ENCODE assay signal across 19 cellular contexts in genomic region chr10:49138361-49138891, GRCh38. TPM values are rescaled to one million over a fixed set of nuclear protein-coding genes. Genes with fewer than 3 reads are reported as not detected.
DNase-seq lines count a peak whose midpoint lies in the region; ATAC-seq, FAIRE-seq and TF ChIP-seq lines count a peak whose summit lies in the region.
"Had no signal": no experiment of that assay in that cellular context is flagged by ENCODE, and none has a peak within 500 bp of the region (broad histone marks: within the 10 kb centered on the region; RNA-seq: fewer than 3 reads in every experiment).

No MANE protein-coding gene starts in this region.

- H3K4me3 ChIP-seq in astrocyte (ENCODE audit: insufficient read depth, low read depth, low read length) (no peak overlapping the region), right cardiac atrium (ENCODE audit: low read length) (no peak overlapping the region)
- H3K4me3 ChIP-seq: GM23338 had no signal

- peaks cover 26% of the 10 kb centered on the region for H3K4me1 Mint-ChIP-seq in astrocyte (ENCODE audit: low read depth, unreplicated experiment)
- H3K4me1 Mint-ChIP-seq: activated naive CD4-positive, alpha-beta T cell treated with anti-CD3 and anti-CD28 coated beads, Interleukin-2, amount 50 U/mL, for 24 hours had no signal

- 70% methylated on average over 7 of the region's 7 CpGs for WGBS in right cardiac atrium

- no peak overlapping the region for H3K4me3 Mint-ChIP-seq in astrocyte (ENCODE audit: unreplicated experiment)
- H3K4me3 Mint-ChIP-seq: activated naive CD4-positive, alpha-beta T cell treated with anti-CD3 and anti-CD28 coated beads, Interleukin-2, amount 50 U/mL, for 24 hours; GM23338; stimulated activated effector memory CD8-positive, alpha-beta T cell treated with anti-CD3 and anti-CD28 coated beads, Interleukin-12 subunit alpha, Interleukin-12 subunit beta, amount 100 ng/mL, for 72 hours had no signal

- intact Hi-C loops in right cardiac atrium (cut with DNase I) = no loop called here

- H3K9me3 Mint-ChIP-seq in astrocyte (ENCODE audit: unreplicated experiment) = no peaks in the 10 kb centered on the region
- H3K9me3 Mint-ChIP-seq: activated naive CD4-positive, alpha-beta T cell treated with anti-CD3 and anti-CD28 coated beads, Interleukin-2, amount 50 U/mL, for 24 hours; stimulated activated effector memory CD8-positive, alpha-beta T cell treated with anti-CD3 and anti-CD28 coated beads, Interleukin-12 subunit alpha, Interleukin-12 subunit beta, amount 100 ng/mL, for 72 hours had no signal

- H3K27me3 ChIP-seq in astrocyte (ENCODE audit: insufficient read depth, low read length) = no peaks in the 10 kb centered on the region
- no peaks in the 10 kb centered on the region for H3K27me3 ChIP-seq in right cardiac atrium (ENCODE audit: control insufficient read depth, insufficient read depth)

- peak overlapping the region; percentile 29 for H3K27ac Mint-ChIP-seq in astrocyte (ENCODE audit: unreplicated experiment)
- H3K27ac Mint-ChIP-seq: activated naive CD4-positive, alpha-beta T cell treated with anti-CD3 and anti-CD28 coated beads, Interleukin-2, amount 50 U/mL, for 24 hours; GM23338; stimulated activated effector memory CD8-positive, alpha-beta T cell treated with anti-CD3 and anti-CD28 coated beads, Interleukin-12 subunit alpha, Interleukin-12 subunit beta, amount 100 ng/mL, for 72 hours had no signal

- H3K36me3 Mint-ChIP-seq in astrocyte (ENCODE audit: low read depth, unreplicated experiment) = no peaks in the 10 kb centered on the region
- H3K36me3 Mint-ChIP-seq: activated naive CD4-positive, alpha-beta T cell treated with anti-CD3 and anti-CD28 coated beads, Interleukin-2, amount 50 U/mL, for 24 hours; stimulated activated effector memory CD8-positive, alpha-beta T cell treated with anti-CD3 and anti-CD28 coated beads, Interleukin-12 subunit alpha, Interleukin-12 subunit beta, amount 100 ng/mL, for 72 hours had no signal

- H3K4me2 ChIP-seq in astrocyte (ENCODE audit: low read length) = peak overlapping the region; percentile 78
- H3K4me2 ChIP-seq: GM23338 had no signal

- H3K4me1 ChIP-seq in astrocyte (ENCODE audit: insufficient read depth, low read length) = peaks cover 40% of the 10 kb centered on the region
- H3K4me1 ChIP-seq in right cardiac atrium (ENCODE audit: control insufficient read depth, insufficient read depth, low read length) = peaks cover 9% of the 10 kb centered on the region

- TF ChIP-seq CTCF in astrocyte (IDR thresholded peaks at IDR 0.05; ENCODE audit: insufficient read depth, low read depth, low read length) = no peak

- no peaks in the 10 kb centered on the region for H3K36me3 ChIP-seq in astrocyte (ENCODE audit: insufficient read depth, low read length)

- FAIRE-seq in astrocyte (lab: Jason Lieb, UNC) = no peak

- H3K9me3 ChIP-seq in astrocyte (ENCODE audit: insufficient read depth, low read depth, low read length) = no peaks in the 10 kb centered on the region
- no peaks in the 10 kb centered on the region for H3K9me3 ChIP-seq in right cardiac atrium (ENCODE audit: control insufficient read depth, low read length)

- H3K27ac ChIP-seq in astrocyte (ENCODE audit: low read depth, low read length) (peak overlapping the region; percentile 98), right cardiac atrium (ENCODE audit: low read length) (no peak overlapping the region)
- H3K27ac ChIP-seq: RWPE1 had no signal

- no peak overlapping the region for H2AFZ ChIP-seq in astrocyte (ENCODE audit: low read depth, low read length)

- H3K79me2 ChIP-seq in astrocyte (ENCODE audit: insufficient read depth, low read length) = no peaks in the 10 kb centered on the region

- DNase-seq in GM03348 (ENCODE audit: low spot score) (peak; percentile 74), astrocyte (ENCODE audit: low read depth) (peak; percentile 60), right cardiac atrium (peak; percentile 35 to 80 (median 69)), stromal cell of bone marrow (ENCODE audit: low read depth) (peak; percentile 92), NCI-H1694 treated with DMSO at 0.1 percent for 48 hours (lab: John Stamatoyannopoulos, UW) (no peak), NCI-H187 (lab: John Stamatoyannopoulos, UW) (no peak), SIG-M5 treated with dmso at 0.1 percent for 504 hours (lab: John Stamatoyannopoulos, UW; ENCODE audit: unreplicated experiment) (no peak)
- no peak for DNase-seq in stimulated activated naive CD4-positive, alpha-beta T cell treated with Interleukin-2 at 50 U/mL for 16 hours (lab: John Stamatoyannopoulos, UW)
- DNase-seq: dermis blood vessel endothelial cell; NCI-H226; occipital lobe; stimulated activated CD4-positive, alpha-beta T cell treated with anti-CD3 and anti-CD28 coated beads, Interleukin-2, amount 100 ng/mL, for 24 hours; T1000 had no signal

- H3K27me3 Mint-ChIP-seq in astrocyte (ENCODE audit: low read depth, unreplicated experiment) = peaks cover 6% of the 10 kb centered on the region

- peak; percentile 28 to 45 for ATAC-seq in right cardiac atrium
- ATAC-seq: GM23338, left colon had no signal

- peak overlapping the region; percentile 84 for H3K9ac ChIP-seq in astrocyte (ENCODE audit: low read length)

- no peaks in the 10 kb centered on the region for H4K20me1 ChIP-seq in astrocyte (ENCODE audit: insufficient read depth, low read length)

RNA-seq across cellular contexts. Expression of gene FAM170B, which starts 4.6 kb away (rescaled TPM):
- total RNA-seq in astrocyte (not detected in 2 replicates), right cardiac atrium (not detected)
- polyA plus RNA-seq in right cardiac atrium = not detected
- total RNA-seq: dermis blood vessel endothelial cell, glomerular endothelial cell, GM23338, left colon, occipital lobe had no signal
- polyA plus RNA-seq: GM23338 had no signal

RNA-seq across cellular contexts. Expression of gene VSTM4, which starts 23.1 kb away (rescaled TPM):
- total RNA-seq in astrocyte (1.1 and 1.8 TPM in 2 replicates), right cardiac atrium (10 to 100 TPM; 20.3 to 23.8 (median 22.1) TPM)
- 9.9 TPM for polyA plus RNA-seq in right cardiac atrium

RNA-seq across cellular contexts. Expression of gene TMEM273, which starts 49.8 kb away (rescaled TPM):
- total RNA-seq in astrocyte (not detected in 2 replicates), right cardiac atrium (10 to 100 TPM in 3 of 4 donors, 1 to 10 TPM in 1; 9.6 to 36.9 (median 24.2) TPM)
- polyA plus RNA-seq in right cardiac atrium = 23.6 TPM
- total RNA-seq: GM23338 had no signal
- polyA plus RNA-seq: GM23338 had no signal

Comparison
In these comparisons a context has a peak if more than half of its experiments do, and no peak if none do; other contexts are left out.
1. DNase-seq: peak in GM03348 (single experiment), astrocyte (single experiment), right cardiac atrium (3 of 3) and stromal cell of bone marrow (single experiment); none in NCI-H1694 treated with DMSO at 0.1 percent for 48 hours (single experiment), stimulated activated naive CD4-positive, alpha-beta T cell treated with Interleukin-2 at 50 U/mL for 16 hours (single experiment), NCI-H187 (0 of 2) and SIG-M5 treated with dmso at 0.1 percent for 504 hours (single experiment).
2. RNA of gene TMEM273, which starts 49.8 kb away (total RNA-seq): 9.6 to 36.9 TPM in right cardiac atrium; not detected in astrocyte; every median in the first group is over 10 times any median in the second.